33 cellular contexts compared by ENCODE assay signal in the genomic region with DNA sequence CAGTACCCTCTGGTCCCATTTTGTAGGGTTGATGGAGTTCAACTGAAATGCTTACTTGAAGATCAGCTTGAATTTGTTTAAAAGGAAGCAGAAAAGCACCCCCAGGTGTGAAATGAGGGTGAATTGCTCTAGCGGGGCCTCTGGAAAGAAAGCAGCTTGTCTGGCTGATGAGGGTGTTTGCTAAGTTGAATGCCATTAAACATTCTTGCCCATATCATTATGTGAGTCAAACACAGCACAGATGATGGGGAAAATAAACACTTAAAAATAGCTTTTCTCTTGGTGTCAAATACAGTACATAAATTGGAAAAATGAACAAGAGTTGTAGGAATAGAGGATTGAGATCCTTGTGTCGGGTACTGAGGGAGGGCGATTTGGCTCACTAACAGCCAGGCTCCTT.
"Had no signal": no experiment of that assay in that cellular context is flagged by ENCODE, and none has a peak within 500 bp of the region (broad histone marks: within the 10 kb centered on the region; RNA-seq: fewer than 3 reads in every experiment).

No MANE protein-coding gene starts in this region.

- H3K4me3 Mint-ChIP-seq: activated CD4-positive, alpha-beta memory T cell treated with anti-CD3 and anti-CD28 coated beads for 36 hours; activated CD4-positive, alpha-beta T cell treated with anti-CD3 and anti-CD28 coated beads for 36 hours; activated CD4-positive, alpha-beta T cell treated with anti-CD3 and anti-CD28 coated beads, Interleukin-2, amount 10 ng/mL, durations not matched to agents 24 days and 14 days; activated CD8-positive, alpha-beta memory T cell treated with anti-CD3 and anti-CD28 coated beads, Interleukin-2, amount 10 ng/mL, durations not matched to agents 7 days and 5 days; activated CD8-positive, alpha-beta T cell treated with anti-CD3 and anti-CD28 coated beads, Interleukin-2, amount 10 ng/mL, durations not matched to agents 7 days and 5 days; activated naive CD4-positive, alpha-beta T cell treated with anti-CD3 and anti-CD28 coated beads for 36 hours; activated naive CD4-positive, alpha-beta T cell treated with anti-CD3 and anti-CD28 coated beads, Interleukin-2, amount 50 U/mL, for 24 hours; activated naive CD8-positive, alpha-beta T cell treated with anti-CD3 and anti-CD28 coated beads for 36 hours; activated naive CD8-positive, alpha-beta T cell treated with anti-CD3 and anti-CD28 coated beads, Interleukin-2, amount 50 U/mL, for 24 hours; activated T-helper 1 cell treated with anti-CD3 and anti-CD28 coated beads, Interleukin-12 subunit alpha, Interleukin-12 subunit beta, Interleukin-2, Interleukin-4 antibody, amounts not matched to agents 30 ng/mL and 10 ng/mL and 1 ng/mL, durations not matched to agents 14 hours and 24 hours and 36 hours; endodermal cell had no signal

- H3K27me3 Mint-ChIP-seq: activated CD4-positive, alpha-beta T cell treated with anti-CD3 and anti-CD28 coated beads, Interleukin-2, amount 10 ng/mL, durations not matched to agents 24 days and 14 days had no signal

- H3K4me1 Mint-ChIP-seq: activated CD4-positive, alpha-beta T cell treated with anti-CD3 and anti-CD28 coated beads for 36 hours; activated CD4-positive, alpha-beta T cell treated with anti-CD3 and anti-CD28 coated beads, Interleukin-2, amount 10 ng/mL, durations not matched to agents 24 days and 14 days; activated CD8-positive, alpha-beta memory T cell treated with anti-CD3 and anti-CD28 coated beads, Interleukin-2, amount 10 ng/mL, durations not matched to agents 7 days and 5 days; activated naive CD4-positive, alpha-beta T cell treated with anti-CD3 and anti-CD28 coated beads, Interleukin-2, amount 50 U/mL, for 24 hours; activated naive CD8-positive, alpha-beta T cell treated with anti-CD3 and anti-CD28 coated beads for 36 hours; activated naive CD8-positive, alpha-beta T cell treated with anti-CD3 and anti-CD28 coated beads, Interleukin-2, amount 50 U/mL, for 24 hours had no signal

- H3K36me3 Mint-ChIP-seq: activated CD4-positive, alpha-beta memory T cell treated with anti-CD3 and anti-CD28 coated beads for 36 hours; activated CD8-positive, alpha-beta memory T cell treated with anti-CD3 and anti-CD28 coated beads, Interleukin-2, amount 10 ng/mL, durations not matched to agents 7 days and 5 days; activated naive CD4-positive, alpha-beta T cell treated with anti-CD3 and anti-CD28 coated beads, Interleukin-2, amount 50 U/mL, for 24 hours; activated naive CD8-positive, alpha-beta T cell treated with anti-CD3 and anti-CD28 coated beads for 36 hours had no signal

- H3K4me3 ChIP-seq: adrenal gland, body of pancreas, breast epithelium, cardiac muscle cell, colonic mucosa, heart left ventricle had no signal

- H3K9me3 ChIP-seq: adrenal gland, body of pancreas, breast epithelium, colonic mucosa, heart left ventricle had no signal

- H3K27ac Mint-ChIP-seq: activated CD4-positive, alpha-beta memory T cell treated with anti-CD3 and anti-CD28 coated beads for 36 hours; activated CD4-positive, alpha-beta T cell treated with anti-CD3 and anti-CD28 coated beads for 36 hours; activated CD4-positive, alpha-beta T cell treated with anti-CD3 and anti-CD28 coated beads, Interleukin-2, amount 10 ng/mL, durations not matched to agents 24 days and 14 days; activated CD8-positive, alpha-beta memory T cell treated with anti-CD3 and anti-CD28 coated beads, Interleukin-2, amount 10 ng/mL, durations not matched to agents 7 days and 5 days; activated CD8-positive, alpha-beta T cell treated with anti-CD3 and anti-CD28 coated beads, Interleukin-2, amount 10 ng/mL, durations not matched to agents 7 days and 5 days; activated naive CD4-positive, alpha-beta T cell treated with anti-CD3 and anti-CD28 coated beads for 36 hours; activated naive CD4-positive, alpha-beta T cell treated with anti-CD3 and anti-CD28 coated beads, Interleukin-2, amount 50 U/mL, for 24 hours; activated naive CD8-positive, alpha-beta T cell treated with anti-CD3 and anti-CD28 coated beads for 36 hours; activated naive CD8-positive, alpha-beta T cell treated with anti-CD3 and anti-CD28 coated beads, Interleukin-2, amount 50 U/mL, for 24 hours; activated T-helper 1 cell treated with anti-CD3 and anti-CD28 coated beads, Interleukin-12 subunit alpha, Interleukin-12 subunit beta, Interleukin-2, Interleukin-4 antibody, amounts not matched to agents 30 ng/mL and 10 ng/mL and 1 ng/mL, durations not matched to agents 14 hours and 24 hours and 36 hours; activated T-helper 2 cell treated with anti-CD3 and anti-CD28 coated beads, Interferon-gamma antibody, Interleukin-2, Interleukin-4, amounts not matched to agents 10 μg/mL and 5 μg/mL and 100 μg/mL, durations not matched to agents 14 hours and 24 hours and 36 hours; endodermal cell had no signal

- ATAC-seq: activated CD4-positive, alpha-beta T cell treated with anti-CD3 and anti-CD28 coated beads for 36 hours; activated CD8-positive, alpha-beta memory T cell treated with anti-CD3 and anti-CD28 coated beads, Interleukin-2, amount 10 ng/mL, durations not matched to agents 7 days and 5 days; activated CD8-positive, alpha-beta T cell treated with anti-CD3 and anti-CD28 coated beads, Interleukin-2, amount 10 ng/mL, durations not matched to agents 7 days and 5 days; activated naive CD8-positive, alpha-beta T cell treated with anti-CD3 and anti-CD28 coated beads, Interleukin-2, amount 50 U/mL, for 24 hours; body of pancreas; esophagus mucosa; heart left ventricle had no signal

- H3K36me3 ChIP-seq: adrenal gland, breast epithelium, cardiac muscle cell, colonic mucosa, heart left ventricle had no signal

- H3K27me3 ChIP-seq: adrenal gland, body of pancreas, breast epithelium, cardiac muscle cell, colonic mucosa had no signal

- H3K4me1 ChIP-seq: adrenal gland, breast epithelium, colonic mucosa, heart left ventricle had no signal

- DNase-seq: activated CD4-positive, alpha-beta memory T cell treated with anti-CD3 and anti-CD28 coated beads for 36 hours; activated CD4-positive, alpha-beta T cell treated with anti-CD3 and anti-CD28 coated beads for 36 hours; activated CD4-positive, alpha-beta T cell treated with anti-CD3 and anti-CD28 coated beads, Interleukin-2, amount 10 ng/mL, durations not matched to agents 24 days and 14 days; activated CD4-positive, CD25-positive, alpha-beta regulatory T cell; activated CD4-positive, CD25-positive, alpha-beta regulatory T cell treated with anti-CD3 and anti-CD28 coated beads, Interleukin-2, amount 50 U/mL, for 72 hours; activated CD8-positive, alpha-beta memory T cell treated with anti-CD3 and anti-CD28 coated beads, Interleukin-2, amount 10 ng/mL, durations not matched to agents 7 days and 5 days; activated CD8-positive, alpha-beta memory T cell treated with anti-CD3 and anti-CD28 coated beads, Interleukin-2, amount 50 U/mL, for 4 hours; activated CD8-positive, alpha-beta T cell treated with anti-CD3 and anti-CD28 coated beads, Interleukin-2, amount 10 ng/mL, durations not matched to agents 7 days and 5 days; activated effector memory CD4-positive, alpha-beta T cell treated with anti-CD3 and anti-CD28 coated beads, Interleukin-2, amount 50 U/mL, for 16 hours; activated naive CD4-positive, alpha-beta T cell treated with anti-CD3 and anti-CD28 coated beads for 36 hours; activated naive CD8-positive, alpha-beta T cell treated with anti-CD3 and anti-CD28 coated beads for 36 hours; activated naive CD8-positive, alpha-beta T cell treated with anti-CD3 and anti-CD28 coated beads, Interleukin-2, amount 50 U/mL, for 24 hours; activated T-cell treated with anti-CD3 and anti-CD28 coated beads, Interleukin-2, amount 50 U/mL, for 1 hour; activated T-cell treated with anti-CD3 and anti-CD28 coated beads, Interleukin-2, amount 50 U/mL, for 48 hours; adrenal gland; amygdala; aorta; body of pancreas; central memory CD4-positive, alpha-beta T cell; cerebellar nuclear complex; colonic mucosa; effector CD8-positive, alpha-beta T cell; endodermal cell; foreskin fibroblast; glutamatergic neuron; heart left ventricle; T-helper 2 cell had no signal

- H3K9me3 Mint-ChIP-seq: activated CD4-positive, alpha-beta memory T cell treated with anti-CD3 and anti-CD28 coated beads for 36 hours; activated CD4-positive, alpha-beta T cell treated with anti-CD3 and anti-CD28 coated beads, Interleukin-2, amount 10 ng/mL, durations not matched to agents 24 days and 14 days; activated naive CD4-positive, alpha-beta T cell treated with anti-CD3 and anti-CD28 coated beads for 36 hours; activated naive CD4-positive, alpha-beta T cell treated with anti-CD3 and anti-CD28 coated beads, Interleukin-2, amount 50 U/mL, for 24 hours; activated naive CD8-positive, alpha-beta T cell treated with anti-CD3 and anti-CD28 coated beads for 36 hours; activated naive CD8-positive, alpha-beta T cell treated with anti-CD3 and anti-CD28 coated beads, Interleukin-2, amount 50 U/mL, for 24 hours; activated T-helper 1 cell treated with anti-CD3 and anti-CD28 coated beads, Interleukin-12 subunit alpha, Interleukin-12 subunit beta, Interleukin-2, Interleukin-4 antibody, amounts not matched to agents 30 ng/mL and 10 ng/mL and 1 ng/mL, durations not matched to agents 14 hours and 24 hours and 36 hours; activated T-helper 2 cell treated with anti-CD3 and anti-CD28 coated beads, Interferon-gamma antibody, Interleukin-2, Interleukin-4, amounts not matched to agents 10 μg/mL and 5 μg/mL and 100 μg/mL, durations not matched to agents 14 hours and 24 hours and 36 hours; endodermal cell had no signal

- H3K27ac ChIP-seq: adrenal gland, body of pancreas, breast epithelium, cardiac muscle cell, colonic mucosa, heart left ventricle had no signal
